In genomic region chr14:99744199-99744872, GRCh38 we compare ENCODE assay signal across 11 cellular contexts. TPM values are rescaled to one million over a fixed set of nuclear protein-coding genes. Genes with fewer than 3 reads are reported as not detected.
DNase-seq lines count a peak whose midpoint lies in the region; ATAC-seq and TF ChIP-seq lines count a peak whose summit lies in the region.
"Had no signal": no experiment of that assay in that cellular context is flagged by ENCODE, and none has a peak within 500 bp of the region (broad histone marks: within the 10 kb centered on the region; RNA-seq: fewer than 3 reads in every experiment).

No MANE protein-coding gene starts in this region.

- H3K4me1 Mint-ChIP-seq in HFFc6 (ENCODE audit: low read depth) = peaks cover 36% of the 10 kb centered on the region

- no peak; the same call in 1 of the 2 replicates for TF ChIP-seq CTCF in HFFc6 (IDR thresholded peaks at IDR 0.05)
- no peak for TF ChIP-seq CTCF in fibroblast of the aortic adventitia (IDR thresholded peaks at IDR 0.05; ENCODE audit: insufficient read depth, low read length)

- H3K9me3 ChIP-seq in adipocyte (ENCODE audit: control insufficient read depth, low read length) (no peaks in the 10 kb centered on the region), stomach smooth muscle (ENCODE audit: control insufficient read depth in 2 of 2, low read length in 2 of 2) (no peaks in the 10 kb centered on the region)

- H3K36me3 Mint-ChIP-seq in HFFc6 (ENCODE audit: low read depth) = no peaks in the 10 kb centered on the region

- H3K27me3 ChIP-seq in adipocyte (replicated peaks; ENCODE audit: control insufficient read depth, insufficient read depth, low read length) (peaks cover 4% of the 10 kb centered on the region), stomach smooth muscle (ENCODE audit: control insufficient read depth in 1 of 2, insufficient read depth in 2 of 2, low read length in 2 of 2) (no peaks in the 10 kb centered on the region)

- ATAC-seq in GM18498 (IDR thresholded peaks at IDR 0.05; ENCODE audit: unreplicated experiment) = no peak
- ATAC-seq: T-helper 17 cell had no signal

- H3K36me3 ChIP-seq in adipocyte (ENCODE audit: control insufficient read depth, insufficient read depth, low read length, severe bottlenecking) (no peaks in the 10 kb centered on the region), stomach smooth muscle (ENCODE audit: control insufficient read depth in 2 of 2, insufficient read depth in 2 of 2, low read length in 2 of 2) (peaks cover 0 to 3% of the 10 kb centered on the region in 2 donors)

- no peak overlapping the region for H3K4me3 ChIP-seq in adipocyte (ENCODE audit: low read length)
- no peak overlapping the region for H3K4me3 ChIP-seq in fibroblast of the aortic adventitia (ENCODE audit: low read depth, low read length)
- H3K4me3 ChIP-seq in stomach smooth muscle (ENCODE audit: low read length in 2 of 2) = no peak overlapping the region

- peak overlapping the region; percentile 91 for H3K27ac ChIP-seq in stomach smooth muscle (ENCODE audit: low read length)

- no peaks in the 10 kb centered on the region for H3K9me3 Mint-ChIP-seq in HFFc6

- peak overlapping the region; percentile 95 for H3K27ac Mint-ChIP-seq in HFFc6
- H3K27ac Mint-ChIP-seq: T-helper 17 cell had no signal

- peak overlapping the region; percentile 74 for H3K4me3 Mint-ChIP-seq in HFFc6
- H3K4me3 Mint-ChIP-seq: T-helper 17 cell had no signal

- peaks cover 8% of the 10 kb centered on the region for H3K27me3 Mint-ChIP-seq in HFFc6 (ENCODE audit: insufficient read depth)

- no peak overlapping the region for H3K9ac ChIP-seq in adipocyte (ENCODE audit: low read length)
- H3K9ac ChIP-seq in stomach smooth muscle (ENCODE audit: low read length in 2 of 2) = peak overlapping the region in 1 of 2 donors; percentile 13

- peaks cover 17% of the 10 kb centered on the region for H3K4me1 ChIP-seq in adipocyte (ENCODE audit: control insufficient read depth, insufficient read depth, low read length)
- peaks cover 90% of the 10 kb centered on the region for H3K4me1 ChIP-seq in stomach smooth muscle (ENCODE audit: control insufficient read depth, insufficient read depth, low read length)

- DNase-seq in HFFc6 (peak; percentile 71), adipocyte (ENCODE audit: low read depth) (peak; percentile 77), fibroblast of the aortic adventitia (ENCODE audit: low read depth) (peak; percentile 74), GM19238 (ENCODE audit: insufficient read length, low spot score) (no peak), AG08395 (ENCODE audit: low spot score) (no peak)
- DNase-seq: aorta, DMS79 treated with DMSO at 0.1 percent for 48 hours, NCI-H82, T-helper 17 cell had no signal

RNA-seq across cellular contexts. Expression of gene EML1, which starts 48.9 kb away (rescaled TPM):
- 10 to 100 TPM; 13.2 to 27.6 (median 22.2) TPM for total RNA-seq in HFFc6 (2021; fragmentation: NEBNext Ultra II Directional; extraction: Animal tissue kit (Norgen Biotek cat#: 25700))
- total RNA-seq in fibroblast of the aortic adventitia (ENCODE audit: low replicate concordance) = 80.3 and 163 TPM in 2 replicates

Comparison
In these comparisons a context has a peak if more than half of its experiments do, and no peak if none do; other contexts are left out.
1. DNase-seq: peak in HFFc6 (single experiment), adipocyte (single experiment) and fibroblast of the aortic adventitia (single experiment); none in GM19238 (single experiment) and AG08395 (single experiment).